In genomic region chr2:141639809-141640208, GRCh38 we compare ENCODE assay signal across 8 cellular contexts.
"Had no signal": no experiment of that assay in that cellular context is flagged by ENCODE, and none has a peak within 500 bp of the region (broad histone marks: within the 10 kb centered on the region; RNA-seq: fewer than 3 reads in every experiment).

No MANE protein-coding gene starts in this region.

- H3K9ac ChIP-seq: KMS-11 had no signal

- H3K4me3 ChIP-seq: GM23338 had no signal

- FAIRE-seq: H1, H54, HTR-8/SVneo had no signal

- ATAC-seq: GM23338 had no signal

- H3K4me2 ChIP-seq: GM23338, KMS-11 had no signal

- DNase-seq: H9, HCEC 1CT, KBM-7 had no signal

- H3K27ac ChIP-seq: KMS-11 had no signal

- H2AFZ ChIP-seq: GM23338 had no signal
